In genomic region chr1:28896609-28896986, GRCh38 we compare ENCODE assay signal across 21 cellular contexts. TPM values are rescaled to one million over a fixed set of nuclear protein-coding genes. Genes with fewer than 3 reads are reported as not detected.
DNase-seq lines count a peak whose midpoint lies in the region; ATAC-seq and TF ChIP-seq lines count a peak whose summit lies in the region.
"Had no signal": no experiment of that assay in that cellular context is flagged by ENCODE, and none has a peak within 500 bp of the region (broad histone marks: within the 10 kb centered on the region; RNA-seq: fewer than 3 reads in every experiment).

No MANE protein-coding gene starts in this region.

- TF ChIP-seq CTCF in SK-N-SH (IDR thresholded peaks at IDR 0.05) (no peak), endothelial cell (IDR thresholded peaks at IDR 0.05; ENCODE audit: unreplicated experiment) (no peak)

- ATAC-seq in SK-N-SH treated with all-trans-retinoic acid at 6 μM for 48 hours = peak; percentile 11; the same call in 2 of the 3 replicates
- no peak for ATAC-seq in stimulated activated memory B cell treated with anti-CD40 and anti-IgM and Interleukin-4, amounts not matched to agents 10 μg/mL and 1 μg/mL and 100 μg/mL, for 72 hours

- no peaks in the 10 kb centered on the region for H3K9me3 Mint-ChIP-seq in CD8-positive, alpha-beta memory T cell
- H3K9me3 Mint-ChIP-seq in endothelial cell (ENCODE audit: unreplicated experiment) = no peaks in the 10 kb centered on the region
- H3K9me3 Mint-ChIP-seq in stimulated activated memory B cell treated with anti-CD40 and anti-IgM and Interleukin-4, amounts not matched to agents 10 μg/mL and 1 μg/mL and 100 μg/mL, for 72 hours = no peaks in the 10 kb centered on the region

- no peak overlapping the region for H3K4me2 ChIP-seq in SK-N-SH

- no peak overlapping the region for H3K4me3 ChIP-seq in SK-N-SH (ENCODE audit: low read depth in 2 of 2, low read length in 1 of 2)
- no peak overlapping the region for H3K4me3 ChIP-seq in CD8-positive, alpha-beta memory T cell (ENCODE audit: low read length)
- H3K4me3 ChIP-seq: GM23248 had no signal

- WGBS in SK-N-SH (ENCODE audit: low lambda C conversion rate) = 77% methylated on average over 3 of the region's 3 CpGs

- H3K36me3 Mint-ChIP-seq in CD8-positive, alpha-beta memory T cell = peaks cover 0 to 27% (median 5%) of the 10 kb centered on the region in 3 donors
- H3K36me3 Mint-ChIP-seq in endothelial cell (ENCODE audit: low read depth, unreplicated experiment) = peaks cover 7% of the 10 kb centered on the region
- peaks cover 33% of the 10 kb centered on the region for H3K36me3 Mint-ChIP-seq in stimulated activated memory B cell treated with anti-CD40 and anti-IgM and Interleukin-4, amounts not matched to agents 10 μg/mL and 1 μg/mL and 100 μg/mL, for 72 hours

- peak overlapping the region in 6 of 8 donors; percentile 24 to 93 (median 62) for H3K27ac Mint-ChIP-seq in CD8-positive, alpha-beta memory T cell
- no peak overlapping the region for H3K27ac Mint-ChIP-seq in endothelial cell (ENCODE audit: unreplicated experiment)
- H3K27ac Mint-ChIP-seq in stimulated activated memory B cell treated with anti-CD40 and anti-IgM and Interleukin-4, amounts not matched to agents 10 μg/mL and 1 μg/mL and 100 μg/mL, for 72 hours = peak overlapping the region; percentile 57

- no peaks in the 10 kb centered on the region for H3K9me2 ChIP-seq in SK-N-SH

- H3K4me1 Mint-ChIP-seq in CD8-positive, alpha-beta memory T cell = peaks cover 35 to 70% (median 57%) of the 10 kb centered on the region in 3 donors
- H3K4me1 Mint-ChIP-seq in endothelial cell (ENCODE audit: unreplicated experiment) = peaks cover 25% of the 10 kb centered on the region
- H3K4me1 Mint-ChIP-seq in stimulated activated memory B cell treated with anti-CD40 and anti-IgM and Interleukin-4, amounts not matched to agents 10 μg/mL and 1 μg/mL and 100 μg/mL, for 72 hours = peaks cover 68% of the 10 kb centered on the region

- TF ChIP-seq EP300 in SK-N-SH (IDR thresholded peaks at IDR 0.05; ENCODE audit: borderline replicate concordance in 1 of 2, low read depth in 1 of 2, low read length in 1 of 2) = no peak

- H3K27ac ChIP-seq in SK-N-SH (ENCODE audit: low read depth in 2 of 2, low read length in 1 of 2) = no peak overlapping the region
- H3K27ac ChIP-seq in CD8-positive, alpha-beta memory T cell (ENCODE audit: low read depth, low read length) = no peak overlapping the region
- H3K27ac ChIP-seq: 22Rv1, GM23248 had no signal

- CTCF ChIA-PET in SK-N-SH (lab: Yijun Ruan, JAX) = interaction anchor here (2.3 to 6.6 kb wide), 2 partner anchors 15 to 138 kb away, joined by 9 to 31 read pairs; no protein-coding TSS in a partner anchor
- CTCF ChIA-PET in CD8-positive, alpha-beta memory T cell (lab: Charles Lee) = interaction anchor here (0.9 to 2.0 kb wide), 2 partner anchors 15 to 20 kb away, joined by 3 to 4 read pairs; no protein-coding TSS in a partner anchor

- no peaks in the 10 kb centered on the region for H3K36me3 ChIP-seq in SK-N-SH (replicated peaks in 1 of 2; ENCODE audit: control insufficient read depth in 1 of 2, insufficient read depth in 2 of 2, low read length in 1 of 2)
- no peaks in the 10 kb centered on the region for H3K36me3 ChIP-seq in CD8-positive, alpha-beta memory T cell (ENCODE audit: insufficient read depth, low read length)

- no peaks in the 10 kb centered on the region for H3K27me3 ChIP-seq in SK-N-SH (ENCODE audit: insufficient read depth)
- H3K27me3 ChIP-seq in CD8-positive, alpha-beta memory T cell (ENCODE audit: insufficient read depth, low read length, poor library complexity, severe bottlenecking) = no peaks in the 10 kb centered on the region

- no peaks in the 10 kb centered on the region for H3K9me3 ChIP-seq in SK-N-SH
- no peaks in the 10 kb centered on the region for H3K9me3 ChIP-seq in CD8-positive, alpha-beta memory T cell (ENCODE audit: low read length)

- H3K4me1 ChIP-seq in SK-N-SH (ENCODE audit: control insufficient read depth in 1 of 2, insufficient read depth in 2 of 2, low read depth in 1 of 2, low read length in 1 of 2) = peaks cover 13 to 17% of the 10 kb centered on the region in 2 experiments; a peak in 2 of 4 replicates
- H3K4me1 ChIP-seq in CD8-positive, alpha-beta memory T cell (ENCODE audit: insufficient read depth, low read length) = no peaks in the 10 kb centered on the region

- no peak overlapping the region for H2AFZ ChIP-seq in SK-N-SH (ENCODE audit: low read depth)
- H2AFZ ChIP-seq: GM23248 had no signal

- H3F3A ChIP-seq in SK-N-SH (replicated peaks; ENCODE audit: insufficient read depth) = no peaks in the 10 kb centered on the region

- DNase-seq in SK-N-SH (no peak), endothelial cell (ENCODE audit: low spot score) (no peak), SW 1271 (lab: John Stamatoyannopoulos, UW) (no peak), GM19240 (ENCODE audit: insufficient read length, low spot score) (no peak)
- peak in 1 of 5 donors; percentile 18 for DNase-seq in CD8-positive, alpha-beta memory T cell
- DNase-seq in activated effector memory CD4-positive, alpha-beta T cell treated with Interleukin-2 at 50 U/mL for 16 hours = no peak
- DNase-seq: Calu3, GF-D8, MM.1S, NCI-H1092, NCI-H1436 treated with DMSO at 0.1 percent for 48 hours, NCI-H2029 treated with DMSO at 0.1 percent for 48 hours, NCI-H2171 treated with DMSO at 0.1 percent for 48 hours, NCI-H510A, NCI-H748 treated with DMSO at 0.1 percent for 48 hours, OCI-M1, SHP77 treated with DMSO at 0.1 percent for 48 hours had no signal

- H3K27me3 Mint-ChIP-seq in CD8-positive, alpha-beta memory T cell = no peaks in the 10 kb centered on the region
- H3K27me3 Mint-ChIP-seq in endothelial cell (ENCODE audit: unreplicated experiment) = peaks cover 7% of the 10 kb centered on the region
- H3K27me3 Mint-ChIP-seq in stimulated activated memory B cell treated with anti-CD40 and anti-IgM and Interleukin-4, amounts not matched to agents 10 μg/mL and 1 μg/mL and 100 μg/mL, for 72 hours = no peaks in the 10 kb centered on the region

- no peak overlapping the region for H3K9ac ChIP-seq in SK-N-SH
- H3K9ac ChIP-seq: GM23248 had no signal

- POLR2A ChIA-PET in SK-N-SH (lab: Yijun Ruan, JAX) = no interaction called here
- POLR2A ChIA-PET in CD8-positive, alpha-beta memory T cell (lab: Charles Lee) = no interaction called here

- no peak for TF ChIP-seq RAD21 in SK-N-SH (IDR thresholded peaks at IDR 0.05; ENCODE audit: low read length)

- no peaks in the 10 kb centered on the region for H3K79me2 ChIP-seq in SK-N-SH (ENCODE audit: insufficient read depth)

- H3K4me3 Mint-ChIP-seq in CD8-positive, alpha-beta memory T cell = no peak overlapping the region
- H3K4me3 Mint-ChIP-seq in endothelial cell (ENCODE audit: unreplicated experiment) = peak overlapping the region; percentile 78
- H3K4me3 Mint-ChIP-seq in stimulated activated memory B cell treated with anti-CD40 and anti-IgM and Interleukin-4, amounts not matched to agents 10 μg/mL and 1 μg/mL and 100 μg/mL, for 72 hours = no peak overlapping the region

- H4K20me1 ChIP-seq in SK-N-SH (ENCODE audit: insufficient read depth) = no peaks in the 10 kb centered on the region

TF ChIP-seq in SK-N-SH treated with all-trans-retinoic acid at 6 μM for 48 hours, 23 proteins besides CTCF, POLR2A, EP300 and RAD21 (continues in another document):
- TF ChIP-seq ARNTL (CRISPR knock-in tag; IDR thresholded peaks at IDR 0.05; ENCODE audit: borderline replicate concordance, low read depth) (no peak), ZNF70 (CRISPR knock-in tag; IDR thresholded peaks at IDR 0.05) (no peak), TOX (CRISPR knock-in tag; IDR thresholded peaks at IDR 0.05; ENCODE audit: borderline replicate concordance) (no peak)

TF ChIP-seq in SK-N-SH, 30 proteins besides CTCF, POLR2A, EP300 and RAD21:
- TF ChIP-seq USF1 (IDR thresholded peaks at IDR 0.05; ENCODE audit: borderline replicate concordance, low read depth) (no peak), TAF1 (IDR thresholded peaks at IDR 0.05; ENCODE audit: borderline replicate concordance, low read depth, low read length) (no peak), SMC3 (IDR thresholded peaks at IDR 0.05; ENCODE audit: low read depth, low read length) (no peak), CHD2 (IDR thresholded peaks at IDR 0.05; ENCODE audit: low read length, partially characterized antibody) (no peak), YY1 (IDR thresholded peaks at IDR 0.05; ENCODE audit: low read depth) (no peak), TCF12 (IDR thresholded peaks at IDR 0.05) (no peak), FOXJ3 (CRISPR knock-in tag; IDR thresholded peaks at IDR 0.05) (no peak)

RNA-seq across cellular contexts. Expression of gene EPB41, which starts 17.8 kb away (rescaled TPM):
- 7.4 and 10.3 TPM in 2 replicates for polyA plus RNA-seq in SK-N-SH (2012; rRNA removed)
- polyA plus RNA-seq in SK-N-SH (2012; cell fraction: cytosol; rRNA removed) = 8.9 and 14.2 TPM in 2 replicates
- 12.1 and 21.9 TPM in 2 replicates for polyA plus RNA-seq in SK-N-SH (2012; cell fraction: nucleus; rRNA removed)
- total RNA-seq in CD8-positive, alpha-beta memory T cell = 10 to 100 TPM; 89.9 to 93.6 TPM
- 96.2 TPM for polyA plus RNA-seq in CD8-positive, alpha-beta memory T cell
- total RNA-seq in endothelial cell (ENCODE audit: unreplicated experiment) = 82.6 TPM
